Comparison of ENCODE assay signal across 11 cellular contexts in genomic region chr4:88012652-88013051, GRCh38. TPM values are rescaled to one million over a fixed set of nuclear protein-coding genes. Genes with fewer than 3 reads are reported as not detected.
DNase-seq lines count a peak whose midpoint lies in the region; ATAC-seq and TF ChIP-seq lines count a peak whose summit lies in the region.
"Had no signal": no experiment of that assay in that cellular context is flagged by ENCODE, and none has a peak within 500 bp of the region (broad histone marks: within the 10 kb centered on the region; RNA-seq: fewer than 3 reads in every experiment).

No MANE protein-coding gene starts in this region.

- no peaks in the 10 kb centered on the region for H3K9me3 Mint-ChIP-seq in activated T-cell treated with anti-CD3 and anti-CD28 coated beads, Interleukin-2, amount 50 U/mL, for 72 hours
- H3K9me3 Mint-ChIP-seq in activated T-cell treated with anti-CD3 and anti-CD28 coated beads, Interleukin-2, amount 50 U/mL, for 24 hours: no peaks in the 10 kb centered on the region

- no peaks in the 10 kb centered on the region for H3K27me3 Mint-ChIP-seq in activated T-cell treated with anti-CD3 and anti-CD28 coated beads, Interleukin-2, amount 50 U/mL, for 72 hours (ENCODE audit: low read depth)
- peaks cover 4% of the 10 kb centered on the region for H3K27me3 Mint-ChIP-seq in activated T-cell treated with anti-CD3 and anti-CD28 coated beads, Interleukin-2, amount 50 U/mL, for 24 hours

- H3K27ac Mint-ChIP-seq in activated T-cell treated with anti-CD3 and anti-CD28 coated beads, Interleukin-2, amount 50 U/mL, for 72 hours: no peak overlapping the region
- no peak overlapping the region for H3K27ac Mint-ChIP-seq in activated T-cell treated with anti-CD3 and anti-CD28 coated beads, Interleukin-2, amount 50 U/mL, for 24 hours

- CTCF ChIA-PET in HEK293T (lab: Yijun Ruan, JAX): no interaction called here

- no peak for ATAC-seq in activated T-cell treated with anti-CD3 and anti-CD28 coated beads, Interleukin-2, amount 50 U/mL, for 72 hours (replicated peaks in 1 of 2)
- peak; percentile 56 for ATAC-seq in HG03103 (IDR thresholded peaks at IDR 0.05; ENCODE audit: low read depth, unreplicated experiment)

- intact Hi-C loops in esophagus muscularis mucosa (cut with DNase I): loop anchor here (10.0 kb wide), 1 partner anchor 478 kb away; no protein-coding TSS in a partner anchor

- DNase-seq in activated T-cell treated with anti-CD3 and anti-CD28 coated beads, Interleukin-2, amount 50 U/mL, for 72 hours: no peak
- no peak for DNase-seq in activated T-cell treated with anti-CD3 and anti-CD28 coated beads, Interleukin-2, amount 50 U/mL, for 24 hours
- DNase-seq in SKM-1 (lab: John Stamatoyannopoulos, UW; ENCODE audit: unreplicated experiment): peak; percentile 82
- no peak for DNase-seq in esophagus muscularis mucosa (ENCODE audit: extremely low spot score)
- no peak for DNase-seq in HEK293T (ENCODE audit: extremely low spot score)
- DNase-seq in NCI-H1436 treated with DMSO at 0.1 percent for 48 hours (lab: John Stamatoyannopoulos, UW): no peak
- DNase-seq in HuH-7.5 (ENCODE audit: low spot score): no peak
- DNase-seq: NCI-H187 treated with DMSO at 0.1 percent for 48 hours, T1000 had no signal

- no peaks in the 10 kb centered on the region for H3K9me3 ChIP-seq in esophagus muscularis mucosa

- H3K27ac ChIP-seq in esophagus muscularis mucosa (replicated peaks in 1 of 4): no peak overlapping the region
- H3K27ac ChIP-seq: 22Rv1 had no signal

- H3K4me1 ChIP-seq in esophagus muscularis mucosa: peaks cover 50 to 92% (median 91%) of the 10 kb centered on the region in 4 donors

- no peak for TF ChIP-seq CTCF in esophagus muscularis mucosa (IDR thresholded peaks at IDR 0.05)

- no peak overlapping the region for H3K4me3 ChIP-seq in esophagus muscularis mucosa

- peaks cover 44% of the 10 kb centered on the region for H3K4me1 Mint-ChIP-seq in activated T-cell treated with anti-CD3 and anti-CD28 coated beads, Interleukin-2, amount 50 U/mL, for 72 hours (ENCODE audit: low read depth)
- H3K4me1 Mint-ChIP-seq in activated T-cell treated with anti-CD3 and anti-CD28 coated beads, Interleukin-2, amount 50 U/mL, for 24 hours (ENCODE audit: low read depth): peaks cover 34% of the 10 kb centered on the region

- POLR2A ChIA-PET in HEK293T (lab: Yijun Ruan, JAX): no interaction called here

- H3K4me3 Mint-ChIP-seq in activated T-cell treated with anti-CD3 and anti-CD28 coated beads, Interleukin-2, amount 50 U/mL, for 72 hours: peak overlapping the region; percentile 16 to 27
- H3K4me3 Mint-ChIP-seq in activated T-cell treated with anti-CD3 and anti-CD28 coated beads, Interleukin-2, amount 50 U/mL, for 24 hours: no peak overlapping the region

- 76% methylated on average over 4 of the region's 4 CpGs for WGBS in esophagus muscularis mucosa

- H3K36me3 ChIP-seq in esophagus muscularis mucosa: no peaks in the 10 kb centered on the region

- no peaks in the 10 kb centered on the region for H3K27me3 ChIP-seq in esophagus muscularis mucosa

- peaks cover 0 to 7% of the 10 kb centered on the region in 2 donors for H3K36me3 Mint-ChIP-seq in activated T-cell treated with anti-CD3 and anti-CD28 coated beads, Interleukin-2, amount 50 U/mL, for 72 hours (ENCODE audit: insufficient read depth in 2 of 2)
- peaks cover 5% of the 10 kb centered on the region for H3K36me3 Mint-ChIP-seq in activated T-cell treated with anti-CD3 and anti-CD28 coated beads, Interleukin-2, amount 50 U/mL, for 24 hours (ENCODE audit: low read depth)

- no peak for TF ChIP-seq EP300 in esophagus muscularis mucosa (IDR thresholded peaks at IDR 0.05)

- no peak for TF ChIP-seq POLR2A in esophagus muscularis mucosa (IDR thresholded peaks at IDR 0.05; ENCODE audit: low read depth)

TF ChIP-seq in HEK293T, 16 proteins besides CTCF, POLR2A, EP300 and RAD21:
- TF ChIP-seq SP1 (IDR thresholded peaks at IDR 0.05) (no peak), L3MBTL2 (conservative IDR thresholded peaks at IDR 0.05) (no peak), NFRKB (IDR thresholded peaks at IDR 0.05) (no peak), CTBP1 (IDR thresholded peaks at IDR 0.05; ENCODE audit: borderline replicate concordance) (no peak), FOXA1 (IDR thresholded peaks at IDR 0.05) (no peak), FOXM1 (IDR thresholded peaks at IDR 0.05; ENCODE audit: borderline replicate concordance) (no peak), LEF1 (IDR thresholded peaks at IDR 0.05; ENCODE audit: borderline replicate concordance) (no peak), FOXK2 (IDR thresholded peaks at IDR 0.05) (no peak)

RNA-seq across cellular contexts. Expression of gene PKD2, which starts 5.2 kb away (rescaled TPM):
- total RNA-seq in activated T-cell treated with anti-CD3 and anti-CD28 coated beads, Interleukin-2, amount 50 U/mL, for 72 hours: 1 to 10 TPM; 7.3 to 9.1 TPM
- total RNA-seq in esophagus muscularis mucosa: 100 to 1,000 TPM in 2 of 4 donors, 10 to 100 TPM in 2; 79.1 to 128 (median 92.5) TPM

RNA-seq across cellular contexts. Expression of gene SPP1, which starts 37.1 kb away (rescaled TPM):
- total RNA-seq in activated T-cell treated with anti-CD3 and anti-CD28 coated beads, Interleukin-2, amount 50 U/mL, for 72 hours: under 1 TPM in 1 of 2 donors, not detected in 1; 0.19 TPM
- 10 to 100 TPM in 3 of 4 donors, 1 to 10 TPM in 1; 2.5 to 45.4 (median 15.0) TPM for total RNA-seq in esophagus muscularis mucosa

Comparison
In these comparisons a context has a peak if more than half of its experiments do, and no peak if none do; other contexts are left out.
1. RNA of gene PKD2, which starts 5.2 kb away (total RNA-seq): 79.1 to 128 TPM in esophagus muscularis mucosa; 7.3 to 9.1 TPM in activated T-cell treated with anti-CD3 and anti-CD28 coated beads, Interleukin-2, amount 50 U/mL, for 72 hours; every median in the first group is over 4 times any median in the second.